In genomic region chr9:107869111-107869510, GRCh38 we compare ENCODE assay signal across 16 cellular contexts.
DNase-seq lines count a peak whose midpoint lies in the region; ATAC-seq, FAIRE-seq and TF ChIP-seq lines count a peak whose summit lies in the region.
"Had no signal": no experiment of that assay in that cellular context is flagged by ENCODE, and none has a peak within 500 bp of the region (broad histone marks: within the 10 kb centered on the region; RNA-seq: fewer than 3 reads in every experiment).

No MANE protein-coding gene starts in this region.

- peak overlapping the region; percentile 92; the same call in 1 of the 2 replicates for H2AFZ ChIP-seq in Karpas-422 (ENCODE audit: low read length)
- H2AFZ ChIP-seq in H1 (ENCODE audit: low read length): no peak overlapping the region
- H2AFZ ChIP-seq: GM23248 had no signal

- H3K56ac ChIP-seq in H1 (replicated peaks; ENCODE audit: insufficient read length, low read depth, low read length): no peak overlapping the region

- TF ChIP-seq CTCF in H1 (IDR thresholded peaks at IDR 0.05; ENCODE audit: control extremely low read depth in 1 of 3, insufficient read depth in 1 of 3, low read depth in 1 of 3, low read length in 3 of 3) (no peak), neutrophil (IDR thresholded peaks at IDR 0.05) (no peak), gastrocnemius medialis (IDR thresholded peaks at IDR 0.05 in 4 of 5, conservative IDR thresholded peaks at IDR 0.05 in 1 of 5) (no peak)

- POLR2A ChIA-PET in H1 (lab: Charles Lee; ENCODE audit: partially characterized antibody): no interaction called here

- no peak overlapping the region for H4K5ac ChIP-seq in H1 (ENCODE audit: insufficient read length, low read depth, low read length)

- H2AK5ac ChIP-seq in H1 (ENCODE audit: low read depth, low read length): no peak overlapping the region

- H3K27me3 Mint-ChIP-seq in activated T-helper 2 cell treated with anti-CD3 and anti-CD28 coated beads, Interferon-gamma antibody, Interleukin-2, Interleukin-4, amounts not matched to agents 10 μg/mL and 5 μg/mL and 100 μg/mL, durations not matched to agents 14 hours and 24 hours and 36 hours (ENCODE audit: low read depth): no peaks in the 10 kb centered on the region
- H3K27me3 Mint-ChIP-seq: CD4-positive, alpha-beta memory T cell had no signal

- H3K23me2 ChIP-seq in H1 (ENCODE audit: low read depth, low read length): no peaks in the 10 kb centered on the region

- H3K27ac ChIP-seq in BLaER1 treated with 17β-estradiol and CSF1 and Interleukin-3, amounts not matched to agents 10 nM and 100 nM: peak overlapping the region in 9 of 11 experiments; percentile 48 to 90 (median 84); a peak in 16 of 22 replicates
- H3K27ac ChIP-seq in Karpas-422 (ENCODE audit: low read length) (peak overlapping the region; percentile 80), H1 (ENCODE audit: low read depth, low read length) (no peak overlapping the region), neutrophil (peak overlapping the region; percentile 79), gastrocnemius medialis (no peak overlapping the region)
- H3K27ac ChIP-seq: A549, GM23248 had no signal

- no peaks in the 10 kb centered on the region for H3K9me2 ChIP-seq in Karpas-422 (replicated peaks; ENCODE audit: insufficient read depth, low read length)

- no peaks in the 10 kb centered on the region for H3K4me1 Mint-ChIP-seq in activated T-helper 2 cell treated with anti-CD3 and anti-CD28 coated beads, Interferon-gamma antibody, Interleukin-2, Interleukin-4, amounts not matched to agents 10 μg/mL and 5 μg/mL and 100 μg/mL, durations not matched to agents 14 hours and 24 hours and 36 hours (ENCODE audit: low read depth)
- H3K4me1 Mint-ChIP-seq: CD4-positive, alpha-beta memory T cell had no signal

- WGBS in H1 (ENCODE audit: extremely low coverage in 1 of 2, insufficient coverage in 1 of 2, insufficient read length in 1 of 2, insufficient replicate concordance in 2 of 2, low coverage in 1 of 2, low lambda C conversion rate in 2 of 2, missing lambda C conversion rate in 1 of 2), 2 experiments: 91% methylated on average over 3 of the region's 3 CpGs; no CpG with 5 or more reads in 1 of the 2 experiments

- no peak overlapping the region for H3K4me3 Mint-ChIP-seq in activated T-helper 2 cell treated with anti-CD3 and anti-CD28 coated beads, Interferon-gamma antibody, Interleukin-2, Interleukin-4, amounts not matched to agents 10 μg/mL and 5 μg/mL and 100 μg/mL, durations not matched to agents 14 hours and 24 hours and 36 hours (ENCODE audit: low read depth)
- H3K4me3 Mint-ChIP-seq: CD4-positive, alpha-beta memory T cell had no signal

- peaks cover 48 to 100% (median 77%) of the 10 kb centered on the region in 10 experiments for H3K4me1 ChIP-seq in BLaER1 treated with 17β-estradiol and CSF1 and Interleukin-3, amounts not matched to agents 10 nM and 100 nM
- H3K4me1 ChIP-seq in Karpas-422 (ENCODE audit: low read length) (peaks cover 42% of the 10 kb centered on the region), H1 (replicated peaks in 1 of 4; ENCODE audit: control insufficient read depth in 3 of 4, insufficient read depth in 4 of 4, low read length in 3 of 4) (peaks cover 4 to 7% (median 5%) of the 10 kb centered on the region in 4 experiments; a peak in 6 of 7 replicates), neutrophil (ENCODE audit: control insufficient read depth in 1 of 2, insufficient read depth in 1 of 2, low read depth in 1 of 2, low read length in 1 of 2) (peaks cover 52 to 64% of the 10 kb centered on the region in 2 experiments), gastrocnemius medialis (no peaks in the 10 kb centered on the region)
- H3K4me1 ChIP-seq: A549 had no signal

- no peak overlapping the region for H2BK5ac ChIP-seq in H1 (ENCODE audit: low read depth, low read length)

- no peak overlapping the region for H4K8ac ChIP-seq in H1 (ENCODE audit: extremely low read depth, insufficient read depth, low read length)

- in situ Hi-C loops in gastrocnemius medialis (cut with MboI; ENCODE audit: low sequenced_read_pairs in 4 of 4): no loop called here

- H3K4me3 ChIP-seq in BLaER1 treated with 17β-estradiol and CSF1 and Interleukin-3, amounts not matched to agents 10 nM and 100 nM: peak overlapping the region in 2 of 10 experiments; percentile 3 to 7; a peak in 1 of 20 replicates
- no peak overlapping the region for H3K4me3 ChIP-seq in Karpas-422 (ENCODE audit: low read length)
- no peak overlapping the region for H3K4me3 ChIP-seq in H1 (ENCODE audit: extremely low read depth in 1 of 4, insufficient read depth in 2 of 4, low read depth in 3 of 4, low read length in 4 of 4)
- no peak overlapping the region for H3K4me3 ChIP-seq in neutrophil (ENCODE audit: low read depth in 1 of 2, low read length in 1 of 2)
- H3K4me3 ChIP-seq in gastrocnemius medialis: no peak overlapping the region
- H3K4me3 ChIP-seq: A549, GM23248 had no signal

- no peak overlapping the region for H3K18ac ChIP-seq in H1 (ENCODE audit: extremely low read depth, low read length)

- no peak for ATAC-seq in gastrocnemius medialis
- ATAC-seq: A549 had no signal

- H3K14ac ChIP-seq in H1 (ENCODE audit: insufficient read length): no peak overlapping the region

- no peak for TF ChIP-seq EP300 in H1 (IDR thresholded peaks at IDR 0.05; ENCODE audit: borderline replicate concordance in 1 of 2, low read depth in 2 of 2, low read length in 2 of 2)

- peak overlapping the region in 6 of 11 experiments; percentile 55 to 77 (median 69); a peak in 9 of 22 replicates for H3K9ac ChIP-seq in BLaER1 treated with 17β-estradiol and CSF1 and Interleukin-3, amounts not matched to agents 10 nM and 100 nM
- no peak overlapping the region for H3K9ac ChIP-seq in Karpas-422 (ENCODE audit: low read length)
- H3K9ac ChIP-seq in H1 (replicated peaks in 1 of 4; ENCODE audit: extremely low read depth in 1 of 4, low read depth in 3 of 4, low read length in 3 of 4): no peak overlapping the region
- H3K9ac ChIP-seq: GM23248 had no signal

- H3K4ac ChIP-seq in H1 (replicated peaks; ENCODE audit: insufficient read length, low read depth, low read length): no peak overlapping the region

- no peaks in the 10 kb centered on the region for H3K27me3 ChIP-seq in BLaER1 treated with 17β-estradiol and CSF1 and Interleukin-3, amounts not matched to agents 10 nM and 100 nM
- H3K27me3 ChIP-seq in Karpas-422 (ENCODE audit: low read length) (no peaks in the 10 kb centered on the region), H1 (replicated peaks in 1 of 4; ENCODE audit: control insufficient read depth in 3 of 4, extremely low read depth in 1 of 4, insufficient read depth in 3 of 4, low read length in 3 of 4) (no peaks in the 10 kb centered on the region), neutrophil (no peaks in the 10 kb centered on the region), gastrocnemius medialis (no peaks in the 10 kb centered on the region)

- no peak overlapping the region for H2BK15ac ChIP-seq in H1 (ENCODE audit: low read length)

- no peak overlapping the region for H4K91ac ChIP-seq in H1 (replicated peaks; ENCODE audit: insufficient read length, low read length)

- no peak for FAIRE-seq in H1 (lab: Jason Lieb, UNC)
- FAIRE-seq: A549, G401.6, GM12891 had no signal

- H2BK12ac ChIP-seq in H1 (ENCODE audit: low read depth, low read length): peak overlapping the region; percentile 69; the same call in 1 of the 2 replicates

- H3K23ac ChIP-seq in H1 (ENCODE audit: insufficient read length): no peak overlapping the region

- H3K27ac Mint-ChIP-seq in activated T-helper 2 cell treated with anti-CD3 and anti-CD28 coated beads, Interferon-gamma antibody, Interleukin-2, Interleukin-4, amounts not matched to agents 10 μg/mL and 5 μg/mL and 100 μg/mL, durations not matched to agents 14 hours and 24 hours and 36 hours: no peak overlapping the region
- H3K27ac Mint-ChIP-seq: CD4-positive, alpha-beta memory T cell had no signal

- H2BK20ac ChIP-seq in H1 (ENCODE audit: low read length): peak overlapping the region; percentile 57; the same call in 1 of the 2 replicates

- H3K36me3 ChIP-seq in BLaER1 treated with 17β-estradiol and CSF1 and Interleukin-3, amounts not matched to agents 10 nM and 100 nM: no peaks in the 10 kb centered on the region
- H3K36me3 ChIP-seq in Karpas-422 (ENCODE audit: insufficient read depth, low read length) (no peaks in the 10 kb centered on the region), H1 (ENCODE audit: control insufficient read depth in 2 of 4, insufficient read depth in 4 of 4, low read length in 3 of 4) (no peaks in the 10 kb centered on the region), neutrophil (no peaks in the 10 kb centered on the region), gastrocnemius medialis (no peaks in the 10 kb centered on the region)

- H3K9me3 Mint-ChIP-seq in activated T-helper 2 cell treated with anti-CD3 and anti-CD28 coated beads, Interferon-gamma antibody, Interleukin-2, Interleukin-4, amounts not matched to agents 10 μg/mL and 5 μg/mL and 100 μg/mL, durations not matched to agents 14 hours and 24 hours and 36 hours: no peaks in the 10 kb centered on the region

- no peaks in the 10 kb centered on the region for H3K36me3 Mint-ChIP-seq in activated T-helper 2 cell treated with anti-CD3 and anti-CD28 coated beads, Interferon-gamma antibody, Interleukin-2, Interleukin-4, amounts not matched to agents 10 μg/mL and 5 μg/mL and 100 μg/mL, durations not matched to agents 14 hours and 24 hours and 36 hours (ENCODE audit: low read depth)
- H3K36me3 Mint-ChIP-seq: CD4-positive, alpha-beta memory T cell had no signal

- H3K79me2 ChIP-seq in Karpas-422 (ENCODE audit: low read length) (no peaks in the 10 kb centered on the region), H1 (ENCODE audit: control insufficient read depth in 1 of 2, insufficient read depth in 2 of 2, low read length in 2 of 2) (no peaks in the 10 kb centered on the region)

- H2BK120ac ChIP-seq in H1 (replicated peaks; ENCODE audit: low read depth, low read length): no peak overlapping the region

- CTCF ChIA-PET in H1 (lab: Charles Lee; ENCODE audit: partially characterized antibody): interaction anchor here (1.7 kb wide), 1 partner anchor 8 kb away, joined by 7 read pairs; no protein-coding TSS in a partner anchor

- TF ChIP-seq POLR2A in H1 (IDR thresholded peaks at IDR 0.05; ENCODE audit: control extremely low read depth in 1 of 2, low read depth in 2 of 2, low read length in 2 of 2) (no peak), gastrocnemius medialis (IDR thresholded peaks at IDR 0.05) (no peak)

- no peaks in the 10 kb centered on the region for H4K20me1 ChIP-seq in BLaER1 treated with 17β-estradiol and CSF1 and Interleukin-3, amounts not matched to agents 10 nM and 100 nM
- H4K20me1 ChIP-seq in Karpas-422 (ENCODE audit: insufficient read depth, low read depth, low read length): no peaks in the 10 kb centered on the region
- no peaks in the 10 kb centered on the region for H4K20me1 ChIP-seq in H1 (replicated peaks in 1 of 2; ENCODE audit: control insufficient read depth in 1 of 2, insufficient read depth in 2 of 2, low read length in 2 of 2)

- intact Hi-C loops in activated T-helper 2 cell treated with anti-CD3 and anti-CD28 coated beads, Interferon-gamma antibody, Interleukin-2, Interleukin-4, amounts not matched to agents 10 μg/mL and 5 μg/mL and 100 μg/mL, durations not matched to agents 14 hours and 24 hours and 36 hours (cut with micrococcal nuclease): no loop called here
- intact Hi-C loops in gastrocnemius medialis (cut with DNase I; ENCODE audit: low total_unique reads): no loop called here

- peaks cover 0 to 5% (median 0%) of the 10 kb centered on the region in 11 experiments; a peak in 3 of 22 replicates for H3K9me3 ChIP-seq in BLaER1 treated with 17β-estradiol and CSF1 and Interleukin-3, amounts not matched to agents 10 nM and 100 nM (replicated peaks in 1 of 11)
- no peaks in the 10 kb centered on the region for H3K9me3 ChIP-seq in Karpas-422 (ENCODE audit: low read length)
- H3K9me3 ChIP-seq in H1 (ENCODE audit: insufficient read depth in 2 of 2, low read depth in 1 of 2, low read length in 1 of 2): no peaks in the 10 kb centered on the region
- H3K9me3 ChIP-seq in neutrophil: no peaks in the 10 kb centered on the region
- no peaks in the 10 kb centered on the region for H3K9me3 ChIP-seq in gastrocnemius medialis
- H3K9me3 ChIP-seq: A549 had no signal

- no peaks in the 10 kb centered on the region for H3K79me1 ChIP-seq in H1 (ENCODE audit: low read depth, low read length)

- DNase-seq in Karpas-422: no peak
- DNase-seq in H1 (ENCODE audit: low read depth in 1 of 2, low spot score in 2 of 2): no peak
- no peak for DNase-seq in activated T-helper 2 cell treated with anti-CD3 and anti-CD28 coated beads, Interferon-gamma antibody, Interleukin-2, Interleukin-4, amounts not matched to agents 10 μg/mL and 5 μg/mL and 100 μg/mL, durations not matched to agents 14 hours and 24 hours and 36 hours (ENCODE audit: low spot score)
- DNase-seq in foreskin melanocyte: no peak
- no peak for DNase-seq in gastrocnemius medialis
- DNase-seq: CD4-positive, alpha-beta memory T cell; DMS79; EL; GM23248; H7; IMR-90 had no signal

- H3K4me2 ChIP-seq in BLaER1 treated with 17β-estradiol and CSF1 and Interleukin-3, amounts not matched to agents 10 nM and 100 nM: peak overlapping the region; percentile 77 to 96 (median 90)
- H3K4me2 ChIP-seq in Karpas-422 (ENCODE audit: low read depth, low read length, poor library complexity, severe bottlenecking) (peak overlapping the region; percentile 67), H1 (ENCODE audit: insufficient read depth in 1 of 2, low read depth in 2 of 2, low read length in 2 of 2) (no peak overlapping the region)
- H3K4me2 ChIP-seq: A549 had no signal

- no peak for TF ChIP-seq RAD21 in H1 (IDR thresholded peaks at IDR 0.05 in 1 of 2, conservative IDR thresholded peaks at IDR 0.05 in 1 of 2; ENCODE audit: low read depth in 2 of 2, low read length in 2 of 2)

Comparison
In these comparisons a context has a peak if more than half of its experiments do, and no peak if none do; other contexts are left out.
1. H3K27ac ChIP-seq: peak in BLaER1 treated with 17β-estradiol and CSF1 and Interleukin-3, amounts not matched to agents 10 nM and 100 nM (9 of 11), Karpas-422 (single experiment) and neutrophil (single experiment); none in H1 (single experiment) and gastrocnemius medialis (0 of 4).
2. H3K4me2 ChIP-seq: peak in BLaER1 treated with 17β-estradiol and CSF1 and Interleukin-3, amounts not matched to agents 10 nM and 100 nM (11 of 11) and Karpas-422 (single experiment); none in H1 (0 of 2).
3. H3K9ac ChIP-seq: peak in BLaER1 treated with 17β-estradiol and CSF1 and Interleukin-3, amounts not matched to agents 10 nM and 100 nM (6 of 11); none in Karpas-422 (single experiment) and H1 (0 of 4).